Comparison of ENCODE assay signal across 1 cellular context in the genomic region with DNA sequence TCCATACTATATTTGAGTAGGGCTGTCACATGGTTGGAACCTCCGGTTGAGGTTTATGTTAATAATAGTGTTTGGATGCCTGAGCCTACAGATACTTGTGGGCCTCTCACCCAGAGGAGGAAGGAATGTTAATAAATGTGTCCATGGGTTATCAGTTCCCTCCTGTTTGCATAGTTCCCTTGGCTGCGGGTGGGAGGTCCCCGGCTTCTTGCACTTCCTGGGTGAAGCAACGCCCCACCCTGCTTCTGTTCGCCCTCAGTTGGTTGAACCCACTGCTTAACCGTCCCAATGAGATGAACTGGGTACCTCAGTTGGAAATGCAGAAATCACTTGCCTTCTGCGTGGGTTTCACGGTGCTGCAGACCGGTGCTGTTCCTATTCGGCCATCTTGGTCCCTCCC.
TF ChIP-seq lines count a peak whose summit lies in the region.

No MANE protein-coding gene starts in this region.

TF ChIP-seq in K562, 482 proteins besides CTCF, POLR2A, EP300 and RAD21 (continued from another document):
- no peak for TF ChIP-seq ZBED1 (IDR thresholded peaks at IDR 0.05)
- TF ChIP-seq MAZ (CRISPR knock-in tag; conservative IDR thresholded peaks at IDR 0.05 in 1 of 2, IDR thresholded peaks at IDR 0.05 in 1 of 2), result peak in 1 of 2 experiments; percentile 49; a peak in 1 of 4 replicates
- TF ChIP-seq ZNF277 (CRISPR knock-in tag; IDR thresholded peaks at IDR 0.05; ENCODE audit: borderline replicate concordance), result no peak
- no peak for TF ChIP-seq HDAC3 (IDR thresholded peaks at IDR 0.05; ENCODE audit: borderline replicate concordance, partially characterized antibody)
- TF ChIP-seq POLR2B (IDR thresholded peaks at IDR 0.05; ENCODE audit: low read depth, partially characterized antibody), result no peak
- TF ChIP-seq KHSRP (IDR thresholded peaks at IDR 0.05), result no peak
- TF ChIP-seq MED1 (CRISPR knock-in tag; IDR thresholded peaks at IDR 0.05; ENCODE audit: borderline replicate concordance), result no peak
- TF ChIP-seq ZNF318 (IDR thresholded peaks at IDR 0.05; ENCODE audit: borderline replicate concordance in 1 of 2, low read depth in 1 of 2), result no peak
- TF ChIP-seq MLX (CRISPR knock-in tag; conservative IDR thresholded peaks at IDR 0.05), result no peak
- no peak for TF ChIP-seq REST (CRISPR knock-in tag; IDR thresholded peaks at IDR 0.05; ENCODE audit: low read depth)
- no peak for TF ChIP-seq ZNF79 (CRISPR knock-in tag; IDR thresholded peaks at IDR 0.05; ENCODE audit: low read depth)
- TF ChIP-seq PTRF (tag; IDR thresholded peaks at IDR 0.05), result no peak
- no peak for TF ChIP-seq ZNF174 (CRISPR knock-in tag; IDR thresholded peaks at IDR 0.05)
- no peak for TF ChIP-seq ARID3B (CRISPR knock-in tag; IDR thresholded peaks at IDR 0.05; ENCODE audit: borderline replicate concordance)
- TF ChIP-seq CBX1 (IDR thresholded peaks at IDR 0.05; ENCODE audit: low read depth), result no peak
- no peak for TF ChIP-seq NR1H2 (CRISPR knock-in tag; IDR thresholded peaks at IDR 0.05)
